ENCODE assay signal across 8 cellular contexts in genomic region chr3:23807161-23808015, GRCh38. TPM values are rescaled to one million over a fixed set of nuclear protein-coding genes. Genes with fewer than 3 reads are reported as not detected.
DNase-seq lines count a peak whose midpoint lies in the region; ATAC-seq and TF ChIP-seq lines count a peak whose summit lies in the region.

No MANE protein-coding gene starts in this region.

- H3K36me3 ChIP-seq in IMR-90 (ENCODE audit: control insufficient read depth, insufficient read depth, low read length) (peaks cover 5% of the 10 kb centered on the region), gastrocnemius medialis (no peaks in the 10 kb centered on the region)

- no peak overlapping the region for H4K5ac ChIP-seq in IMR-90 (ENCODE audit: low read depth, low read length)

- H3K23ac ChIP-seq in IMR-90 (ENCODE audit: low read depth, low read length), result no peak overlapping the region

- no peaks in the 10 kb centered on the region for H3K9me3 Mint-ChIP-seq in Calu3 (ENCODE audit: low read depth, unreplicated experiment)
- no peaks in the 10 kb centered on the region for H3K9me3 Mint-ChIP-seq in activated naive CD8-positive, alpha-beta T cell treated with anti-CD3 and anti-CD28 coated beads, Interleukin-2, amount 10 ng/mL, durations not matched to agents 7 days and 5 days

- H4K20me1 ChIP-seq in IMR-90 (ENCODE audit: insufficient read depth, low read length), result peaks cover 26% of the 10 kb centered on the region; the same call in 1 of the 2 replicates

- no peak overlapping the region for H2BK15ac ChIP-seq in IMR-90 (ENCODE audit: low read depth, low read length)

- H3K27me3 Mint-ChIP-seq in Calu3 (ENCODE audit: unreplicated experiment), result no peaks in the 10 kb centered on the region
- H3K27me3 Mint-ChIP-seq in activated naive CD8-positive, alpha-beta T cell treated with anti-CD3 and anti-CD28 coated beads, Interleukin-2, amount 10 ng/mL, durations not matched to agents 7 days and 5 days, result peaks cover 26% of the 10 kb centered on the region

- peak overlapping the region; percentile 10 for H2AK9ac ChIP-seq in IMR-90 (replicated peaks; ENCODE audit: low read depth, low read length, poor library complexity)

- ATAC-seq in IMR-90 (ENCODE audit: low read depth), result peak; percentile 5
- ATAC-seq in activated naive CD8-positive, alpha-beta T cell treated with anti-CD3 and anti-CD28 coated beads, Interleukin-2, amount 10 ng/mL, durations not matched to agents 7 days and 5 days (ENCODE audit: low read depth), result no peak
- peak; percentile 50 to 53 for ATAC-seq in gastrocnemius medialis
- no peak for ATAC-seq in HG03159 (IDR thresholded peaks at IDR 0.05; ENCODE audit: unreplicated experiment)
- no peak for ATAC-seq in HG02588 (IDR thresholded peaks at IDR 0.05; ENCODE audit: unreplicated experiment)

- in situ Hi-C loops in IMR-90 (cut with MboI; ENCODE audit: low sequenced_read_pairs), result no loop called here
- in situ Hi-C loops in gastrocnemius medialis (cut with MboI; ENCODE audit: low sequenced_read_pairs in 4 of 4), result no loop called here

- no peak overlapping the region for H3K56ac ChIP-seq in IMR-90 (ENCODE audit: extremely low read depth, insufficient read depth, low read length)

- H3K79me1 ChIP-seq in IMR-90 (ENCODE audit: low read depth in 1 of 2, low read length in 2 of 2), result peaks cover 15 to 42% of the 10 kb centered on the region in 2 experiments

- H3K27me3 ChIP-seq in IMR-90 (ENCODE audit: control insufficient read depth, insufficient read depth, low read length) (no peaks in the 10 kb centered on the region), gastrocnemius medialis (no peaks in the 10 kb centered on the region)

- no peak overlapping the region for H2BK20ac ChIP-seq in IMR-90 (ENCODE audit: low read depth, low read length)

- POLR2A ChIA-PET in IMR-90 (lab: Charles Lee; ENCODE audit: unreplicated experiment), result no interaction called here
- POLR2A ChIA-PET in activated naive CD8-positive, alpha-beta T cell treated with anti-CD3 and anti-CD28 coated beads, Interleukin-2, amount 10 ng/mL, durations not matched to agents 7 days and 5 days (lab: Charles Lee), result interaction anchor here (6.1 kb wide), 1 partner anchor 110 kb away, joined by 41 read pairs; the partner anchor contains the start of genes NKIRAS1 and RPL15

- no peak overlapping the region; the same call in 1 of the 2 replicates for H3K18ac ChIP-seq in IMR-90 (ENCODE audit: low read depth, low read length)

- H4K8ac ChIP-seq in IMR-90 (ENCODE audit: low read depth in 2 of 2, low read length in 2 of 2), result no peak overlapping the region

- H2AFZ ChIP-seq in IMR-90 (replicated peaks; ENCODE audit: low read length, poor library complexity), result peak overlapping the region; percentile 35

- no peak overlapping the region for H2BK5ac ChIP-seq in IMR-90 (ENCODE audit: low read depth, low read length, poor library complexity, severe bottlenecking)

- H3K9me3 ChIP-seq in IMR-90 (ENCODE audit: control insufficient read depth, insufficient read depth, low read length) (no peaks in the 10 kb centered on the region), gastrocnemius medialis (no peaks in the 10 kb centered on the region)

- no peak overlapping the region for H2AK5ac ChIP-seq in IMR-90 (ENCODE audit: low read depth, low read length)

- peaks cover 55% of the 10 kb centered on the region for H3K36me3 Mint-ChIP-seq in Calu3 (ENCODE audit: insufficient read depth, unreplicated experiment)
- peaks cover 22% of the 10 kb centered on the region for H3K36me3 Mint-ChIP-seq in activated naive CD8-positive, alpha-beta T cell treated with anti-CD3 and anti-CD28 coated beads, Interleukin-2, amount 10 ng/mL, durations not matched to agents 7 days and 5 days

- peak overlapping the region; percentile 86 for H3K27ac Mint-ChIP-seq in Calu3 (ENCODE audit: unreplicated experiment)
- H3K27ac Mint-ChIP-seq in activated naive CD8-positive, alpha-beta T cell treated with anti-CD3 and anti-CD28 coated beads, Interleukin-2, amount 10 ng/mL, durations not matched to agents 7 days and 5 days, result peak overlapping the region; percentile 93

- H3K9me1 ChIP-seq in IMR-90 (ENCODE audit: insufficient read depth, low read length), result no peaks in the 10 kb centered on the region

- H3K4me3 ChIP-seq in IMR-90 (ENCODE audit: insufficient read depth, low read depth, low read length), result peak overlapping the region; percentile 46
- H3K4me3 ChIP-seq in gastrocnemius medialis, result peak overlapping the region; percentile 73 to 97 (median 94)

- peak overlapping the region; percentile 79 for H3K9ac ChIP-seq in IMR-90 (ENCODE audit: low read depth, low read length)

- no peak overlapping the region for H4K91ac ChIP-seq in IMR-90 (ENCODE audit: insufficient read depth, low read depth, low read length)

- no peak for TF ChIP-seq CTCF in Calu3 (IDR thresholded peaks at IDR 0.05; ENCODE audit: unreplicated experiment)
- no peak for TF ChIP-seq CTCF in IMR-90 (conservative IDR thresholded peaks at IDR 0.05; ENCODE audit: low read depth, low read length)
- TF ChIP-seq CTCF in gastrocnemius medialis (IDR thresholded peaks at IDR 0.05 in 4 of 5, conservative IDR thresholded peaks at IDR 0.05 in 1 of 5), result no peak

- peak overlapping the region; percentile 78 for H3K4me2 ChIP-seq in IMR-90 (ENCODE audit: low read depth, low read length)

- H3K27ac ChIP-seq in IMR-90 (ENCODE audit: insufficient read depth, low read length), result peak overlapping the region; percentile 76
- peak overlapping the region; percentile 85 to 98 (median 94) for H3K27ac ChIP-seq in gastrocnemius medialis

- DNase-seq in Calu3 (no peak), IMR-90 (peak; percentile 51), hepatic stellate cell (ENCODE audit: low spot score) (peak; percentile 54), gastrocnemius medialis (peak in 1 of 2 donors; percentile 22), DMS114 treated with DMSO at 0.1 percent for 48 hours (lab: John Stamatoyannopoulos, UW; ENCODE audit: unreplicated experiment) (no peak)
- no peak for DNase-seq in activated naive CD8-positive, alpha-beta T cell treated with anti-CD3 and anti-CD28 coated beads, Interleukin-2, amount 10 ng/mL, durations not matched to agents 7 days and 5 days

- dilution Hi-C loops in IMR-90 (cut with HindIII; ENCODE audit: low sequenced_read_pairs, unreplicated experiment), result no loop called here

- no peak overlapping the region for H2BK120ac ChIP-seq in IMR-90 (ENCODE audit: low read depth, low read length)

- H3K4me1 ChIP-seq in IMR-90 (ENCODE audit: control insufficient read depth, insufficient read depth, low read length) (peaks cover 2% of the 10 kb centered on the region), gastrocnemius medialis (peaks cover 43 to 45% of the 10 kb centered on the region in 2 donors)

- no CpG with 5 or more reads among the region's 14 CpGs for WGBS in IMR-90 (ENCODE audit: extremely low coverage in 2 of 2, insufficient read length in 1 of 2), 2 experiments

- CTCF ChIA-PET in Calu3 (lab: Charles Lee), result interaction anchor here (0.6 kb wide), 1 partner anchor 66 kb away, joined by 3 read pairs; no protein-coding TSS in a partner anchor
- CTCF ChIA-PET in IMR-90 (lab: Yijun Ruan, JAX), result no interaction called here

- TF ChIP-seq POLR2A in IMR-90 (IDR thresholded peaks at IDR 0.05; ENCODE audit: low read depth, low read length) (no peak), gastrocnemius medialis (IDR thresholded peaks at IDR 0.05) (peak; percentile 22 to 52)

- H3K4me3 Mint-ChIP-seq in Calu3 (ENCODE audit: low read depth, unreplicated experiment), result peak overlapping the region; percentile 85
- H3K4me3 Mint-ChIP-seq in activated naive CD8-positive, alpha-beta T cell treated with anti-CD3 and anti-CD28 coated beads, Interleukin-2, amount 10 ng/mL, durations not matched to agents 7 days and 5 days, result peak overlapping the region; percentile 95

- peak overlapping the region; percentile 15; the same call in 1 of the 2 replicates for H3K4ac ChIP-seq in IMR-90 (ENCODE audit: low read depth, low read length)

- H3K14ac ChIP-seq in IMR-90 (replicated peaks; ENCODE audit: low read depth, low read length), result 0 out of 2 replicates have a peak overlapping the region, but pooled peaks have one; percentile 5

- BruUV-seq in Calu3 (replicated peaks; lab: Mats Ljungman, UMichigan), result TSS peak; percentile 47
- BruUV-seq in IMR-90 (replicated peaks; lab: Mats Ljungman, UMichigan), result no TSS peak

- peaks cover 47% of the 10 kb centered on the region for H3K4me1 Mint-ChIP-seq in Calu3 (ENCODE audit: low read depth, unreplicated experiment)
- H3K4me1 Mint-ChIP-seq in activated naive CD8-positive, alpha-beta T cell treated with anti-CD3 and anti-CD28 coated beads, Interleukin-2, amount 10 ng/mL, durations not matched to agents 7 days and 5 days, result peaks cover 43% of the 10 kb centered on the region

- no peak for TF ChIP-seq RAD21 in IMR-90 (IDR thresholded peaks at IDR 0.05; ENCODE audit: low read length)

- intact Hi-C loops in Calu3 (cut with micrococcal nuclease; ENCODE audit: unreplicated experiment), result loop anchor here (10.0 kb wide), 1 partner anchor 623 kb away; no protein-coding TSS in a partner anchor
- intact Hi-C loops in IMR-90 (cut with micrococcal nuclease), result loop anchor here (2.0 to 5.0 kb wide), 3 partner anchors 155 to 605 kb away; partner anchors contain the start of gene UBE2E2
- intact Hi-C loops in gastrocnemius medialis (cut with DNase I; ENCODE audit: low total_unique reads), result loop anchor here (1.0 to 10.0 kb wide), 4 partner anchors 111 to 605 kb away; partner anchors contain the start of gene UBE2E2

TF ChIP-seq in IMR-90, 13 proteins besides CTCF, POLR2A, EP300 and RAD21:
- TF ChIP-seq ELK1 (IDR thresholded peaks at IDR 0.05; ENCODE audit: borderline replicate concordance, low read depth, low read length) (no peak), MXI1 (IDR thresholded peaks at IDR 0.05; ENCODE audit: borderline replicate concordance, low read depth, low read length) (0 out of 2 replicates have a peak, but pooled peaks have one; percentile 52), SMC3 (IDR thresholded peaks at IDR 0.05; ENCODE audit: low read depth, low read length) (no peak)

RNA-seq across cellular contexts. Expression of gene UBE2E1, which starts 1.6 kb away (rescaled TPM):
- total RNA-seq in Calu3 (2022), result 68.9 and 74.3 TPM in 2 replicates
- total RNA-seq in IMR-90 (2012; rRNA removed), result 54.1 and 87.8 TPM in 2 replicates
- 72.0 and 91.6 TPM in 2 replicates for polyA plus RNA-seq in IMR-90 (2012; rRNA removed)
- polyA plus RNA-seq in IMR-90 (2012; cell fraction: cytosol; rRNA removed), result 18.9 and 32.8 TPM in 2 replicates
- 14.1 and 55.4 TPM in 2 replicates for polyA plus RNA-seq in IMR-90 (2012; cell fraction: nucleus; rRNA removed; ENCODE audit: low replicate concordance)
- total RNA-seq in activated naive CD8-positive, alpha-beta T cell treated with anti-CD3 and anti-CD28 coated beads, Interleukin-2, amount 10 ng/mL, durations not matched to agents 7 days and 5 days, result 10 to 100 TPM; 61.7 to 67.9 TPM
- total RNA-seq in gastrocnemius medialis, result 100 to 1,000 TPM in 2 of 4 donors, 10 to 100 TPM in 2; 54.8 to 153 (median 109) TPM

Comparison
In these comparisons a context has a peak if more than half of its experiments do, and no peak if none do; other contexts are left out.
1. DNase-seq: peak in IMR-90 (single experiment) and hepatic stellate cell (single experiment); none in Calu3 (single experiment), activated naive CD8-positive, alpha-beta T cell treated with anti-CD3 and anti-CD28 coated beads, Interleukin-2, amount 10 ng/mL, durations not matched to agents 7 days and 5 days (single experiment) and DMS114 treated with DMSO at 0.1 percent for 48 hours (single experiment).
2. ATAC-seq: peak in IMR-90 (single experiment) and gastrocnemius medialis (2 of 2); none in activated naive CD8-positive, alpha-beta T cell treated with anti-CD3 and anti-CD28 coated beads, Interleukin-2, amount 10 ng/mL, durations not matched to agents 7 days and 5 days (single experiment), HG03159 (single experiment) and HG02588 (single experiment).